In genomic region chr10:84946984-84947383, GRCh38 we compare ENCODE assay signal across 25 cellular contexts.
A peak's percentile ranks its signal among the peaks of the same experiment; 100 is the strongest.
DNase-seq lines count a peak whose midpoint lies in the region; ATAC-seq lines count a peak whose summit lies in the region.
"Had no signal": no experiment of that assay in that cellular context is flagged by ENCODE, and none has a peak within 500 bp of the region (broad histone marks: within the 10 kb centered on the region; RNA-seq: fewer than 3 reads in every experiment).

No MANE protein-coding gene starts in this region.

- H3K4me1 Mint-ChIP-seq in activated CD4-positive, alpha-beta T cell treated with anti-CD3 and anti-CD28 coated beads, Interleukin-2, amount 10 ng/mL, durations not matched to agents 24 days and 14 days = no peaks in the 10 kb centered on the region
- H3K4me1 Mint-ChIP-seq: activated naive CD8-positive, alpha-beta T cell treated with anti-CD3 and anti-CD28 coated beads, Interleukin-2, amount 50 U/mL, for 24 hours; stimulated activated effector memory CD8-positive, alpha-beta T cell treated with anti-CD3 and anti-CD28 coated beads, Interleukin-12 subunit alpha, Interleukin-12 subunit beta, amount 100 ng/mL, for 72 hours had no signal

- H3K27ac Mint-ChIP-seq in activated CD4-positive, alpha-beta T cell treated with anti-CD3 and anti-CD28 coated beads, Interleukin-2, amount 10 ng/mL, durations not matched to agents 24 days and 14 days = no peak overlapping the region
- H3K27ac Mint-ChIP-seq: activated CD8-positive, alpha-beta T cell treated with anti-CD3 and anti-CD28 coated beads for 36 hours; activated naive CD8-positive, alpha-beta T cell treated with anti-CD3 and anti-CD28 coated beads, Interleukin-2, amount 50 U/mL, for 24 hours; stimulated activated effector memory CD8-positive, alpha-beta T cell treated with anti-CD3 and anti-CD28 coated beads, Interleukin-12 subunit alpha, Interleukin-12 subunit beta, amount 100 ng/mL, for 72 hours had no signal

- H3K9me3 Mint-ChIP-seq in activated CD4-positive, alpha-beta T cell treated with anti-CD3 and anti-CD28 coated beads, Interleukin-2, amount 10 ng/mL, durations not matched to agents 24 days and 14 days = no peaks in the 10 kb centered on the region
- H3K9me3 Mint-ChIP-seq: activated CD8-positive, alpha-beta T cell treated with anti-CD3 and anti-CD28 coated beads for 36 hours; activated naive CD8-positive, alpha-beta T cell treated with anti-CD3 and anti-CD28 coated beads, Interleukin-2, amount 50 U/mL, for 24 hours had no signal

- DNase-seq in activated CD4-positive, alpha-beta T cell treated with anti-CD3 and anti-CD28 coated beads, Interleukin-2, amount 10 ng/mL, durations not matched to agents 24 days and 14 days = peak; percentile 22
- DNase-seq in activated CD4-positive, alpha-beta T cell treated with anti-CD3 and anti-CD28 coated beads for 48 hours = no peak
- DNase-seq in NCI-H1694 (lab: John Stamatoyannopoulos, UW) (peak; percentile 56), NCI-H446 (lab: John Stamatoyannopoulos, UW) (peak; percentile 44 to 76), A172 (ENCODE audit: low spot score) (no peak), T-helper 1 cell (no peak), cardiac septum (ENCODE audit: low spot score) (no peak)
- DNase-seq: ACHN; activated CD8-positive, alpha-beta T cell treated with anti-CD3 and anti-CD28 coated beads for 36 hours; activated gamma-delta T cell; activated naive CD8-positive, alpha-beta T cell treated with anti-CD3 and anti-CD28 coated beads, Interleukin-2, amount 50 U/mL, for 24 hours; cerebellar nuclear complex; HCEC 1CT; IMR-90; mucosa of descending colon; NCI-H187 treated with DMSO at 0.1 percent for 48 hours; right cardiac atrium; SJCRH30; spleen; stimulated activated CD4-positive, alpha-beta T cell treated with anti-CD3 and anti-CD28 coated beads, Interleukin-2, amount 100 ng/mL, for 48 hours; substantia nigra had no signal

- H3K4me3 Mint-ChIP-seq in activated CD4-positive, alpha-beta T cell treated with anti-CD3 and anti-CD28 coated beads, Interleukin-2, amount 10 ng/mL, durations not matched to agents 24 days and 14 days = no peak overlapping the region
- H3K4me3 Mint-ChIP-seq: activated CD8-positive, alpha-beta T cell treated with anti-CD3 and anti-CD28 coated beads for 36 hours; activated naive CD8-positive, alpha-beta T cell treated with anti-CD3 and anti-CD28 coated beads, Interleukin-2, amount 50 U/mL, for 24 hours; stimulated activated effector memory CD8-positive, alpha-beta T cell treated with anti-CD3 and anti-CD28 coated beads, Interleukin-12 subunit alpha, Interleukin-12 subunit beta, amount 100 ng/mL, for 72 hours had no signal

- intact Hi-C loops in activated CD4-positive, alpha-beta T cell treated with anti-CD3 and anti-CD28 coated beads, Interleukin-2, amount 10 ng/mL, durations not matched to agents 24 days and 14 days (cut with micrococcal nuclease) = no loop called here
- intact Hi-C loops in cardiac septum (cut with DNase I) = no loop called here

- H3K36me3 Mint-ChIP-seq in activated CD4-positive, alpha-beta T cell treated with anti-CD3 and anti-CD28 coated beads, Interleukin-2, amount 10 ng/mL, durations not matched to agents 24 days and 14 days (ENCODE audit: low read depth) = no peaks in the 10 kb centered on the region
- H3K36me3 Mint-ChIP-seq: stimulated activated effector memory CD8-positive, alpha-beta T cell treated with anti-CD3 and anti-CD28 coated beads, Interleukin-12 subunit alpha, Interleukin-12 subunit beta, amount 100 ng/mL, for 72 hours had no signal

- no peaks in the 10 kb centered on the region for H3K27me3 Mint-ChIP-seq in activated CD4-positive, alpha-beta T cell treated with anti-CD3 and anti-CD28 coated beads, Interleukin-2, amount 10 ng/mL, durations not matched to agents 24 days and 14 days
- H3K27me3 Mint-ChIP-seq: activated CD8-positive, alpha-beta T cell treated with anti-CD3 and anti-CD28 coated beads for 36 hours; activated naive CD8-positive, alpha-beta T cell treated with anti-CD3 and anti-CD28 coated beads, Interleukin-2, amount 50 U/mL, for 24 hours had no signal

- ATAC-seq in HG02610 (IDR thresholded peaks at IDR 0.05; ENCODE audit: unreplicated experiment) = no peak
- ATAC-seq: activated CD4-positive, CD25-positive, alpha-beta regulatory T cell treated with anti-CD3 and anti-CD28 coated beads, Interleukin-2, amount 50 U/mL, for 24 hours; activated CD8-positive, alpha-beta T cell treated with anti-CD3 and anti-CD28 coated beads for 36 hours; activated naive CD8-positive, alpha-beta T cell treated with anti-CD3 and anti-CD28 coated beads, Interleukin-2, amount 50 U/mL, for 24 hours; mucosa of descending colon; Panc1; right cardiac atrium; stimulated activated effector memory CD8-positive, alpha-beta T cell treated with anti-CD3 and anti-CD28 coated beads, Interleukin-12 subunit alpha, Interleukin-12 subunit beta, amount 100 ng/mL, for 72 hours had no signal

Comparison
In these comparisons a context has a peak if more than half of its experiments do, and no peak if none do; other contexts are left out.
1. DNase-seq: peak in activated CD4-positive, alpha-beta T cell treated with anti-CD3 and anti-CD28 coated beads, Interleukin-2, amount 10 ng/mL, durations not matched to agents 24 days and 14 days (single experiment), NCI-H1694 (single experiment) and NCI-H446 (2 of 2); none in activated CD4-positive, alpha-beta T cell treated with anti-CD3 and anti-CD28 coated beads for 48 hours (single experiment), A172 (single experiment), T-helper 1 cell (0 of 5) and cardiac septum (single experiment).